In genomic region chr5:169064093-169064492, GRCh38 we compare ENCODE assay signal across 14 cellular contexts.
A peak's percentile ranks its signal among the peaks of the same experiment; 100 is the strongest.
DNase-seq lines count a peak whose midpoint lies in the region; ATAC-seq and TF ChIP-seq lines count a peak whose summit lies in the region.
"Had no signal": no experiment of that assay in that cellular context is flagged by ENCODE, and none has a peak within 500 bp of the region (broad histone marks: within the 10 kb centered on the region; RNA-seq: fewer than 3 reads in every experiment).

No MANE protein-coding gene starts in this region.

- ATAC-seq in left ventricle myocardium superior: peak; percentile 15
- no peak for ATAC-seq in Right ventricle myocardium inferior
- no peak for ATAC-seq in lung (ENCODE audit: insufficient read depth, low FRiP score)
- peak; percentile 28 for ATAC-seq in aorta (ENCODE audit: low FRiP score)

- H3K4me3 ChIP-seq in astrocyte of the spinal cord (ENCODE audit: low read depth, low read length) (no peak overlapping the region), lung (no peak overlapping the region), aorta (ENCODE audit: low read length in 2 of 2) (no peak overlapping the region)
- H3K4me3 ChIP-seq: colonic mucosa, heart left ventricle had no signal

- peaks cover 4 to 11% of the 10 kb centered on the region in 2 donors for H3K4me1 ChIP-seq in lung (ENCODE audit: control insufficient read depth in 2 of 2, insufficient read depth in 2 of 2, low read length in 2 of 2)
- peaks cover 10 to 17% of the 10 kb centered on the region in 2 donors for H3K4me1 ChIP-seq in aorta (ENCODE audit: control insufficient read depth in 1 of 2, insufficient read depth in 2 of 2, low read length in 2 of 2)
- H3K4me1 ChIP-seq: colonic mucosa had no signal

- intact Hi-C loops in left ventricle myocardium superior (cut with micrococcal nuclease): no loop called here
- intact Hi-C loops in Right ventricle myocardium inferior (cut with DNase I): no loop called here
- intact Hi-C loops in aorta (cut with DNase I): loop anchor here in 1 of 2 donors (10.0 kb wide), 1 partner anchor 59 kb away; no protein-coding TSS in a partner anchor

- in situ Hi-C loops in astrocyte of the spinal cord (cut with HindIII; ENCODE audit: low sequenced_read_pairs): no loop called here

- no peaks in the 10 kb centered on the region for H3K36me3 ChIP-seq in lung (ENCODE audit: control insufficient read depth in 2 of 2, insufficient read depth in 2 of 2, low read length in 2 of 2)
- H3K36me3 ChIP-seq in aorta (ENCODE audit: control insufficient read depth in 1 of 2, insufficient read depth in 2 of 2, low read length in 1 of 2): no peaks in the 10 kb centered on the region
- H3K36me3 ChIP-seq: colonic mucosa, heart left ventricle had no signal

- H3K27me3 ChIP-seq in lung (ENCODE audit: control insufficient read depth, insufficient read depth): no peaks in the 10 kb centered on the region
- no peaks in the 10 kb centered on the region for H3K27me3 ChIP-seq in aorta (ENCODE audit: control insufficient read depth in 1 of 2, insufficient read depth in 2 of 2, low read length in 1 of 2)
- H3K27me3 ChIP-seq: colonic mucosa, heart left ventricle had no signal

- H3K27ac ChIP-seq in lung (ENCODE audit: low read depth in 1 of 2, low read length in 1 of 2) (no peak overlapping the region), aorta (ENCODE audit: low read depth in 1 of 2, low read length in 2 of 2) (no peak overlapping the region)
- H3K27ac ChIP-seq: colonic mucosa had no signal

- DNase-seq in left ventricle myocardium superior: no peak
- DNase-seq in Right ventricle myocardium inferior (ENCODE audit: missing footprints): no peak
- DNase-seq in astrocyte of the spinal cord (ENCODE audit: low read depth, low spot score): peak; percentile 12
- DNase-seq in lung (ENCODE audit: low spot score): peak; percentile 62
- DNase-seq in aorta: peak in 1 of 2 donors; percentile 55
- DNase-seq in SIG-M5 treated with dmso at 0.1 percent for 504 hours (lab: John Stamatoyannopoulos, UW; ENCODE audit: unreplicated experiment): no peak
- DNase-seq in mucosa of gallbladder (ENCODE audit: low spot score): no peak
- no peak for DNase-seq in SHP77 treated with DMSO at 0.1 percent for 48 hours (lab: John Stamatoyannopoulos, UW)
- DNase-seq: ACHN; activated CD4-positive, alpha-beta T cell treated with anti-CD3 and anti-CD28 coated beads, Interleukin-2, amount 10 ng/mL, durations not matched to agents 7 days and 5 days; activated T-cell treated with anti-CD3 and anti-CD28 coated beads, Interleukin-2, amount 50 U/mL, for 1 hour; colonic mucosa; NCI-H2171 had no signal

- H3K9me3 ChIP-seq in lung (ENCODE audit: control insufficient read depth in 2 of 2, insufficient read depth in 1 of 2, low read length in 1 of 2): no peaks in the 10 kb centered on the region
- H3K9me3 ChIP-seq in aorta (ENCODE audit: control insufficient read depth, low read length): no peaks in the 10 kb centered on the region
- H3K9me3 ChIP-seq: colonic mucosa, heart left ventricle had no signal

- TF ChIP-seq CTCF in astrocyte of the spinal cord (IDR thresholded peaks at IDR 0.05; ENCODE audit: low read depth, low read length): no peak
- no peak for TF ChIP-seq CTCF in lung (IDR thresholded peaks at IDR 0.05; ENCODE audit: control extremely low read depth, extremely low read depth)

- WGBS in lung, 2 donors: 31 to 59% methylated on average over 3 of the region's 3 CpGs
- 3 to 4% methylated on average over 3 of the region's 3 CpGs for WGBS in aorta, 2 donors

Comparison
In these comparisons a context has a peak if more than half of its experiments do, and no peak if none do; other contexts are left out.
1. ATAC-seq: peak in left ventricle myocardium superior (single experiment) and aorta (single experiment); none in Right ventricle myocardium inferior (single experiment) and lung (single experiment).
2. DNase-seq: peak in astrocyte of the spinal cord (single experiment) and lung (single experiment); none in left ventricle myocardium superior (single experiment), Right ventricle myocardium inferior (single experiment), SIG-M5 treated with dmso at 0.1 percent for 504 hours (single experiment), mucosa of gallbladder (single experiment) and SHP77 treated with DMSO at 0.1 percent for 48 hours (single experiment).